Comparison of ENCODE assay signal across 23 cellular contexts in genomic region chr12:108298761-108299275, GRCh38. TPM values are rescaled to one million over a fixed set of nuclear protein-coding genes. Genes with fewer than 3 reads are reported as not detected.
"Had no signal": no experiment of that assay in that cellular context is flagged by ENCODE, and none has a peak within 500 bp of the region (broad histone marks: within the 10 kb centered on the region; RNA-seq: fewer than 3 reads in every experiment).

No MANE protein-coding gene starts in this region.

- H3K4me3 Mint-ChIP-seq: activated CD4-positive, alpha-beta T cell treated with anti-CD3 and anti-CD28 coated beads for 36 hours; naive B cell; T-cell had no signal

- DNase-seq: activated CD4-positive, alpha-beta T cell treated with anti-CD3 and anti-CD28 coated beads for 36 hours; activated CD8-positive, alpha-beta memory T cell treated with anti-CD3 and anti-CD28 coated beads for 24 hours; activated naive CD4-positive, alpha-beta T cell treated with anti-CD3 and anti-CD28 coated beads, Interleukin-2, amount 50 U/mL, for 16 hours; activated T-cell treated with anti-CD3 and anti-CD28 coated beads for 4 hours; effector CD4-positive, alpha-beta T cell; foreskin melanocyte; heart right ventricle; mammary epithelial cell; naive B cell; posterior cingulate gyrus; SHP77; stimulated activated CD4-positive, alpha-beta T cell treated with anti-CD3 and anti-CD28 coated beads, Interleukin-4, amount 100 ng/mL, for 24 hours; stimulated activated naive CD4-positive, alpha-beta T cell treated with Interleukin-2 at 50 U/mL for 16 hours; T-cell; T1000; transverse colon had no signal

- H3K27ac ChIP-seq: transverse colon, VCaP had no signal

- FAIRE-seq: astrocyte, colon, islet of Langerhans had no signal

- ATAC-seq: heart right ventricle had no signal

- H3K4me3 ChIP-seq: heart right ventricle, skin epidermis, transverse colon had no signal

- H3K27ac Mint-ChIP-seq: activated CD4-positive, alpha-beta T cell treated with anti-CD3 and anti-CD28 coated beads for 36 hours; activated T-helper 2 cell treated with anti-CD3 and anti-CD28 coated beads, Interferon-gamma antibody, Interleukin-2, Interleukin-4, amounts not matched to agents 10 μg/mL and 5 μg/mL and 100 μg/mL, durations not matched to agents 14 hours and 24 hours and 36 hours; naive B cell had no signal

- H3K9me3 ChIP-seq: heart right ventricle, SK-N-SH, transverse colon had no signal

- H3K36me3 Mint-ChIP-seq: naive B cell, T-cell had no signal

- H3K9me3 Mint-ChIP-seq: activated T-helper 2 cell treated with anti-CD3 and anti-CD28 coated beads, Interferon-gamma antibody, Interleukin-2, Interleukin-4, amounts not matched to agents 10 μg/mL and 5 μg/mL and 100 μg/mL, durations not matched to agents 14 hours and 24 hours and 36 hours had no signal

- H3K27me3 Mint-ChIP-seq: activated CD4-positive, alpha-beta T cell treated with anti-CD3 and anti-CD28 coated beads for 36 hours had no signal

- H3K36me3 ChIP-seq: heart right ventricle, transverse colon had no signal

- H3K4me1 Mint-ChIP-seq: naive B cell had no signal

- H3K27me3 ChIP-seq: transverse colon had no signal

RNA-seq across cellular contexts. Expression of gene CMKLR1, which starts 40.3 kb away (rescaled TPM):
- total RNA-seq: activated CD4-positive, alpha-beta T cell treated with anti-CD3 and anti-CD28 coated beads for 36 hours; activated T-helper 2 cell treated with anti-CD3 and anti-CD28 coated beads, Interferon-gamma antibody, Interleukin-2, Interleukin-4, amounts not matched to agents 10 μg/mL and 5 μg/mL and 100 μg/mL, durations not matched to agents 14 hours and 24 hours and 36 hours had no signal
